Comparison of ENCODE assay signal across 1 cellular context in genomic region chr6:26120807-26121140, GRCh38.
TF ChIP-seq lines count a peak whose summit lies in the region.

No MANE protein-coding gene starts in this region.

TF ChIP-seq in IMR-90, 13 proteins besides CTCF, POLR2A, EP300 and RAD21 (continued from another document):
- no peak for TF ChIP-seq CEBPB (IDR thresholded peaks at IDR 0.05; ENCODE audit: low read depth, low read length)
- TF ChIP-seq ELK1 (IDR thresholded peaks at IDR 0.05; ENCODE audit: borderline replicate concordance, low read depth, low read length), result no peak
- no peak for TF ChIP-seq NFE2L2 (IDR thresholded peaks at IDR 0.05; ENCODE audit: low read depth, low read length)
- no peak for TF ChIP-seq MAZ (IDR thresholded peaks at IDR 0.05; ENCODE audit: borderline replicate concordance, low read depth, low read length)
